10 cellular contexts compared by ENCODE assay signal in the genomic region with DNA sequence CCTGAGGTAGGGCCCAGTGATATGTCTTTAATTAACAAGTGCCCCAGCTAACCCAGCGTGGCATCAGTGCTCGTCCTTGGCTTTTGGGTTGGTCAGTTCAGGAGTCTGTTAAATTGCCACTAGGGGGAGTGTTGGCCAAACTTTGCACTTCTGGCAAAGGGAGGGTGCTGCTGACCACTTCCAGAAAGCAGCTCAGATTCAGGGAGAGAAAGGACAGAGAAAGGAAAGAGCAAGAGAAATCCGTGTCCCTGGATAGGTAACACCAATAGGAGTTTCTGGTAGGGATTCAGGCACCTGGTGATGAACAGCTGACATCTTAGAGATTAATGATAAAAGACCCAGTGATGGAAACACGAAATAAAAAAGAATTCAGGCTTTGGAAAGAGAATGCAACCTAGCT.
DNase-seq lines count a peak whose midpoint lies in the region; ATAC-seq and TF ChIP-seq lines count a peak whose summit lies in the region.
"Had no signal": no experiment of that assay in that cellular context is flagged by ENCODE, and none has a peak within 500 bp of the region (broad histone marks: within the 10 kb centered on the region; RNA-seq: fewer than 3 reads in every experiment).

No MANE protein-coding gene starts in this region.

- H2AK5ac ChIP-seq in H9 (ENCODE audit: insufficient read length, low read length): no peak overlapping the region

- H2BK20ac ChIP-seq in H9 (ENCODE audit: low read depth, low read length, poor library complexity, severe bottlenecking): no peak overlapping the region

- no TSS peak for BruUV-seq in PC-9 (replicated peaks; lab: Mats Ljungman, UMichigan)

- peak overlapping the region in 1 of 3 experiments; percentile 77; a peak in 1 of 7 replicates for H3K27ac Mint-ChIP-seq in H9
- H3K27ac Mint-ChIP-seq in endodermal cell: no peak overlapping the region
- no peak overlapping the region for H3K27ac Mint-ChIP-seq in mesothelial cell of epicardium
- H3K27ac Mint-ChIP-seq in T-helper 17 cell: no peak overlapping the region
- H3K27ac Mint-ChIP-seq: IgD-negative memory B cell had no signal

- H3K4me3 ChIP-seq in PC-9 (no peak overlapping the region), endodermal cell (ENCODE audit: low read length) (no peak overlapping the region)

- no peak overlapping the region for H3K56ac ChIP-seq in H9 (ENCODE audit: insufficient read length, low read depth, low read length)

- H3K36me3 Mint-ChIP-seq in H9 (ENCODE audit: insufficient read depth in 1 of 3, low read depth in 3 of 3) (no peaks in the 10 kb centered on the region), endodermal cell (ENCODE audit: low read depth) (no peaks in the 10 kb centered on the region), mesothelial cell of epicardium (no peaks in the 10 kb centered on the region), T-helper 17 cell (ENCODE audit: low read depth) (peaks cover under 1% of the 10 kb centered on the region)

- no peak overlapping the region for H3K4ac ChIP-seq in H9 (ENCODE audit: low read depth, low read length)

- no peak overlapping the region for H3K18ac ChIP-seq in H9 (ENCODE audit: insufficient read length, low read depth, low read length)

- H3K79me1 ChIP-seq in H9 (ENCODE audit: insufficient read depth, low read depth, low read length, poor library complexity, severe bottlenecking): no peaks in the 10 kb centered on the region

- no peak overlapping the region for H4K5ac ChIP-seq in H9 (ENCODE audit: insufficient read length, low read depth, low read length)

- no peak overlapping the region for H2BK15ac ChIP-seq in H9 (ENCODE audit: low read depth, low read length)

- H4K20me1 ChIP-seq in H9 (ENCODE audit: control insufficient read depth, insufficient read depth, insufficient read length) (no peaks in the 10 kb centered on the region), PC-9 (ENCODE audit: insufficient read depth) (no peaks in the 10 kb centered on the region)

- no peaks in the 10 kb centered on the region for H3F3A ChIP-seq in PC-9 (ENCODE audit: insufficient read depth, low read depth)

- ATAC-seq in T-helper 17 cell (no peak), HG03196 (IDR thresholded peaks at IDR 0.05; ENCODE audit: unreplicated experiment) (no peak)

- H3K9me3 Mint-ChIP-seq in H9: peaks cover 0 to 2% of the 10 kb centered on the region in 2 experiments; a peak in 2 of 5 replicates
- no peaks in the 10 kb centered on the region for H3K9me3 Mint-ChIP-seq in endodermal cell
- no peaks in the 10 kb centered on the region for H3K9me3 Mint-ChIP-seq in mesothelial cell of epicardium

- H2BK5ac ChIP-seq in H9 (ENCODE audit: insufficient read length, low read length): no peak overlapping the region

- H4K91ac ChIP-seq in H9 (ENCODE audit: insufficient read length, low read depth, low read length): no peak overlapping the region

- no peak overlapping the region for H4K8ac ChIP-seq in H9 (replicated peaks; ENCODE audit: insufficient read length, low read depth, low read length)

- no peak overlapping the region for H2BK120ac ChIP-seq in H9 (ENCODE audit: low read depth, low read length, poor library complexity, severe bottlenecking)

- H2BK12ac ChIP-seq in H9 (ENCODE audit: insufficient read length, low read depth, low read length): no peak overlapping the region

- no peak overlapping the region for H3T11ph ChIP-seq in H9 (ENCODE audit: low read length)

- WGBS in H9 (ENCODE audit: extremely low coverage, insufficient read length, low lambda C conversion rate): no CpG with 5 or more reads among the region's 4 CpGs
- WGBS in endodermal cell (ENCODE audit: insufficient coverage in 1 of 2, insufficient read length in 1 of 2), 2 experiments: 28 to 41% methylated on average over 3 to 4 of the region's 4 CpGs

- H3K4me3 Mint-ChIP-seq in H9 (no peak overlapping the region), endodermal cell (no peak overlapping the region), mesothelial cell of epicardium (no peak overlapping the region), T-helper 17 cell (no peak overlapping the region)
- H3K4me3 Mint-ChIP-seq: IgD-negative memory B cell, naive B cell had no signal

- H3K27ac ChIP-seq in H9 (ENCODE audit: insufficient read length, low read depth, low read length) (no peak overlapping the region), PC-9 (no peak overlapping the region), endodermal cell (ENCODE audit: low read depth, low read length) (no peak overlapping the region)

- H3K23me2 ChIP-seq in H9 (ENCODE audit: insufficient read length, low read depth, low read length, poor library complexity, severe bottlenecking): no peaks in the 10 kb centered on the region

- H3K4me1 Mint-ChIP-seq in H9 (peaks cover 18 to 26% of the 10 kb centered on the region in 2 experiments), endodermal cell (peaks cover 33% of the 10 kb centered on the region), mesothelial cell of epicardium (peaks cover 19% of the 10 kb centered on the region), T-helper 17 cell (peaks cover 28% of the 10 kb centered on the region)

- no peaks in the 10 kb centered on the region for H3K36me3 ChIP-seq in PC-9 (ENCODE audit: low read depth)
- peaks cover 3% of the 10 kb centered on the region for H3K36me3 ChIP-seq in endodermal cell (ENCODE audit: control insufficient read depth, insufficient read depth, low read length)

- H2AFZ ChIP-seq in H9 (ENCODE audit: low read length) (no peak overlapping the region), PC-9 (no peak overlapping the region)

- TF ChIP-seq CTCF in H9 (conservative IDR thresholded peaks at IDR 0.05) (peak; percentile 86), PC-9 (conservative IDR thresholded peaks at IDR 0.05) (peak; percentile 96), endodermal cell (conservative IDR thresholded peaks at IDR 0.05) (peak; percentile 92), mesothelial cell of epicardium (IDR thresholded peaks at IDR 0.05; ENCODE audit: unreplicated experiment) (peak; percentile 74)

- intact Hi-C loops in PC-9 (cut with micrococcal nuclease; ENCODE audit: unreplicated experiment): loop anchor here (1.0 to 5.0 kb wide), 4 partner anchors 215 to 495 kb away; no protein-coding TSS in a partner anchor

- H3K9me3 ChIP-seq in H9 (ENCODE audit: control insufficient read depth, low read depth, low read length) (no peaks in the 10 kb centered on the region), PC-9 (ENCODE audit: insufficient read depth, low read depth) (no peaks in the 10 kb centered on the region), endodermal cell (ENCODE audit: control insufficient read depth, low read length) (no peaks in the 10 kb centered on the region), T-helper 17 cell (ENCODE audit: control insufficient read depth, low read length, poor library complexity, severe bottlenecking) (no peaks in the 10 kb centered on the region)

- H3K4me1 ChIP-seq in H9 (ENCODE audit: insufficient read depth, low read length) (no peaks in the 10 kb centered on the region; the same call in 1 of the 2 replicates), PC-9 (replicated peaks; ENCODE audit: insufficient read depth) (no peaks in the 10 kb centered on the region), endodermal cell (ENCODE audit: control insufficient read depth, insufficient read depth, low read length) (peaks cover 7% of the 10 kb centered on the region)

- POLR2A ChIA-PET in PC-9 (lab: Charles Lee; ENCODE audit: unreplicated experiment): no interaction called here

- H3K4me2 ChIP-seq in H9 (ENCODE audit: insufficient read depth, insufficient read length, low read length) (no peak overlapping the region), PC-9 (no peak overlapping the region)

- H3K23ac ChIP-seq in H9 (ENCODE audit: insufficient read length, low read depth, low read length): no peak overlapping the region

- CTCF ChIA-PET in PC-9 (lab: Charles Lee): interaction anchor here (0.5 to 1.6 kb wide), 9 partner anchors 14 to 1268 kb away, joined by 3 to 29 read pairs (median 3); no protein-coding TSS in a partner anchor

- H3K9me2 ChIP-seq in PC-9 (ENCODE audit: insufficient read depth): no peaks in the 10 kb centered on the region

- H3K9ac ChIP-seq in H9 (ENCODE audit: extremely low read depth, insufficient read length, low read length) (no peak overlapping the region), endodermal cell (ENCODE audit: extremely low read depth, low read length, poor library complexity, severe bottlenecking) (no peak overlapping the region)

- DNase-seq in CD1c-positive myeloid dendritic cell (ENCODE audit: extremely low spot score): peak; percentile 65
- peak; percentile 81 for DNase-seq in H9
- peak; percentile 48 to 55 for DNase-seq in PC-9
- peak; percentile 89 for DNase-seq in endodermal cell
- no peak for DNase-seq in mesothelial cell of epicardium (ENCODE audit: low spot score in 2 of 2, unreplicated experiment in 2 of 2)
- DNase-seq in T-helper 17 cell: no peak
- DNase-seq in mesenteric fat pad (ENCODE audit: low spot score): no peak
- DNase-seq: naive B cell had no signal

- H3K79me2 ChIP-seq in H9 (ENCODE audit: insufficient read depth, low read length) (no peaks in the 10 kb centered on the region), PC-9 (ENCODE audit: low read depth) (no peaks in the 10 kb centered on the region)

- H3K27me3 Mint-ChIP-seq in H9 (ENCODE audit: low read depth) (no peaks in the 10 kb centered on the region), endodermal cell (ENCODE audit: insufficient read depth) (no peaks in the 10 kb centered on the region), mesothelial cell of epicardium (ENCODE audit: low read depth) (no peaks in the 10 kb centered on the region), T-helper 17 cell (no peaks in the 10 kb centered on the region)
- H3K27me3 Mint-ChIP-seq: IgD-negative memory B cell, naive B cell had no signal

- no peaks in the 10 kb centered on the region for H3K27me3 ChIP-seq in H9 (ENCODE audit: insufficient read depth, low read length)
- peaks cover 17% of the 10 kb centered on the region; the same call in 1 of the 2 replicates for H3K27me3 ChIP-seq in PC-9 (ENCODE audit: insufficient read depth, low read depth)
- no peaks in the 10 kb centered on the region for H3K27me3 ChIP-seq in endodermal cell (ENCODE audit: control insufficient read depth, insufficient read depth, low read length, poor library complexity, severe bottlenecking)

- H3K14ac ChIP-seq in H9 (ENCODE audit: insufficient read depth, low read length): no peak overlapping the region

Comparison
In these comparisons a context has a peak if more than half of its experiments do, and no peak if none do; other contexts are left out.
1. DNase-seq: peak in CD1c-positive myeloid dendritic cell (single experiment), H9 (single experiment), PC-9 (2 of 2) and endodermal cell (single experiment); none in mesothelial cell of epicardium (0 of 2), T-helper 17 cell (0 of 3) and mesenteric fat pad (single experiment).
2. Peak in every context shown above with its lines, with median percentiles within 50 percentile points of each other: CTCF ChIP-seq.